11 cellular contexts compared by ENCODE assay signal in genomic region chr1:159141584-159142518, GRCh38. TPM values are rescaled to one million over a fixed set of nuclear protein-coding genes. Genes with fewer than 3 reads are reported as not detected.
DNase-seq lines count a peak whose midpoint lies in the region; ATAC-seq and TF ChIP-seq lines count a peak whose summit lies in the region.
"Had no signal": no experiment of that assay in that cellular context is flagged by ENCODE, and none has a peak within 500 bp of the region (broad histone marks: within the 10 kb centered on the region; RNA-seq: fewer than 3 reads in every experiment).

No MANE protein-coding gene starts in this region.

- H3K9me3 Mint-ChIP-seq in activated naive CD8-positive, alpha-beta T cell treated with anti-CD3 and anti-CD28 coated beads, Interleukin-2, amount 50 U/mL, for 24 hours = no peaks in the 10 kb centered on the region
- no peaks in the 10 kb centered on the region for H3K9me3 Mint-ChIP-seq in activated naive CD8-positive, alpha-beta T cell treated with anti-CD3 and anti-CD28 coated beads for 36 hours

- no peaks in the 10 kb centered on the region for H3F3A ChIP-seq in PC-3 (ENCODE audit: low read length, unreplicated experiment)

- H3K9ac ChIP-seq in PC-3 (ENCODE audit: low read length) = no peak overlapping the region

- H3K4me3 ChIP-seq in PC-3 (ENCODE audit: low read length) = peak overlapping the region; percentile 20
- H3K4me3 ChIP-seq: heart right ventricle had no signal

- no peaks in the 10 kb centered on the region for H3K36me3 Mint-ChIP-seq in activated naive CD8-positive, alpha-beta T cell treated with anti-CD3 and anti-CD28 coated beads, Interleukin-2, amount 50 U/mL, for 24 hours (ENCODE audit: low read depth)
- H3K36me3 Mint-ChIP-seq in activated naive CD8-positive, alpha-beta T cell treated with anti-CD3 and anti-CD28 coated beads for 36 hours = no peaks in the 10 kb centered on the region

- POLR2A ChIA-PET in PC-3 (lab: Charles Lee; ENCODE audit: unreplicated experiment) = no interaction called here

- H3K27ac ChIP-seq in PC-3 (ENCODE audit: low read length) (no peak overlapping the region), substantia nigra (ENCODE audit: low read depth, low read length, poor library complexity, severe bottlenecking) (no peak overlapping the region)
- H3K27ac ChIP-seq: heart right ventricle had no signal

- CTCF ChIA-PET in PC-3 (lab: Charles Lee) = no interaction called here

- intact Hi-C loops in PC-3 (cut with micrococcal nuclease) = no loop called here
- intact Hi-C loops in cardiac septum (cut with DNase I) = no loop called here

- no peaks in the 10 kb centered on the region for H3K36me3 ChIP-seq in PC-3 (ENCODE audit: low read depth, low read length)
- H3K36me3 ChIP-seq: heart right ventricle had no signal

- H3K27me3 ChIP-seq in PC-3 (ENCODE audit: low read length) = peaks cover 80% of the 10 kb centered on the region

- H3K4me1 ChIP-seq in PC-3 (ENCODE audit: insufficient read depth, low read length) = no peaks in the 10 kb centered on the region
- H3K4me1 ChIP-seq: Caco-2 had no signal

- DNase-seq in activated naive CD8-positive, alpha-beta T cell treated with anti-CD3 and anti-CD28 coated beads, Interleukin-2, amount 50 U/mL, for 24 hours = peak; percentile 2
- no peak for DNase-seq in activated naive CD8-positive, alpha-beta T cell treated with anti-CD3 and anti-CD28 coated beads for 36 hours
- DNase-seq in PC-3 (peak; percentile 52), fibroblast of the conjunctiva (ENCODE audit: low read depth) (peak; percentile 20), substantia nigra (lab: John Stamatoyannopoulos, UW) (peak in 31 of 49 donors; percentile 1 to 89 (median 22)), cardiac septum (ENCODE audit: low spot score) (no peak)
- DNase-seq: activated CD8-positive, alpha-beta memory T cell treated with anti-CD3 and anti-CD28 coated beads, Interleukin-2, amount 50 U/mL, for 4 hours; Caco-2; heart right ventricle had no signal

- H3K4me3 Mint-ChIP-seq in activated naive CD8-positive, alpha-beta T cell treated with anti-CD3 and anti-CD28 coated beads, Interleukin-2, amount 50 U/mL, for 24 hours = no peak overlapping the region
- no peak overlapping the region for H3K4me3 Mint-ChIP-seq in activated naive CD8-positive, alpha-beta T cell treated with anti-CD3 and anti-CD28 coated beads for 36 hours

- peaks cover 19% of the 10 kb centered on the region for H3K27me3 Mint-ChIP-seq in activated naive CD8-positive, alpha-beta T cell treated with anti-CD3 and anti-CD28 coated beads, Interleukin-2, amount 50 U/mL, for 24 hours
- H3K27me3 Mint-ChIP-seq in activated naive CD8-positive, alpha-beta T cell treated with anti-CD3 and anti-CD28 coated beads for 36 hours = peaks cover 13% of the 10 kb centered on the region

- TF ChIP-seq CTCF in PC-3 (conservative IDR thresholded peaks at IDR 0.05; ENCODE audit: low read depth, low read length) = no peak

- no peaks in the 10 kb centered on the region for H4K20me1 ChIP-seq in PC-3 (ENCODE audit: low read length)

- no peak for ATAC-seq in activated naive CD8-positive, alpha-beta T cell treated with anti-CD3 and anti-CD28 coated beads, Interleukin-2, amount 50 U/mL, for 24 hours
- ATAC-seq in PC-3 (no peak), GM18867 (IDR thresholded peaks at IDR 0.05; ENCODE audit: unreplicated experiment) (no peak), HG03097 (IDR thresholded peaks at IDR 0.05; ENCODE audit: low FRiP score, unreplicated experiment) (no peak)
- ATAC-seq: heart right ventricle had no signal

- peak overlapping the region; percentile 41 for H3K4me2 ChIP-seq in PC-3 (ENCODE audit: low read length)

- no peaks in the 10 kb centered on the region for H3K4me1 Mint-ChIP-seq in activated naive CD8-positive, alpha-beta T cell treated with anti-CD3 and anti-CD28 coated beads, Interleukin-2, amount 50 U/mL, for 24 hours
- H3K4me1 Mint-ChIP-seq in activated naive CD8-positive, alpha-beta T cell treated with anti-CD3 and anti-CD28 coated beads for 36 hours = no peaks in the 10 kb centered on the region

- H3K9me2 ChIP-seq in PC-3 (replicated peaks; ENCODE audit: low read length) = peaks cover 3% of the 10 kb centered on the region; the same call in 1 of the 2 replicates

- H3K9me3 ChIP-seq in PC-3 (ENCODE audit: low read length) = no peaks in the 10 kb centered on the region
- H3K9me3 ChIP-seq: Caco-2, heart right ventricle had no signal

- H3K79me2 ChIP-seq in PC-3 (ENCODE audit: low read length) = no peaks in the 10 kb centered on the region

- BruUV-seq in PC-3 (replicated peaks; lab: Mats Ljungman, UMichigan) = no TSS peak

- no peak overlapping the region for H2AFZ ChIP-seq in PC-3 (ENCODE audit: low read length)

- no peak overlapping the region for H3K27ac Mint-ChIP-seq in activated naive CD8-positive, alpha-beta T cell treated with anti-CD3 and anti-CD28 coated beads, Interleukin-2, amount 50 U/mL, for 24 hours
- H3K27ac Mint-ChIP-seq in activated naive CD8-positive, alpha-beta T cell treated with anti-CD3 and anti-CD28 coated beads for 36 hours = no peak overlapping the region

RNA-seq across cellular contexts. Expression of gene CADM3, which starts 29.6 kb away (rescaled TPM):
- not detected for total RNA-seq in activated naive CD8-positive, alpha-beta T cell treated with anti-CD3 and anti-CD28 coated beads for 36 hours
- total RNA-seq in PC-3 (2014; rRNA removed) = not detected in 2 replicates
- total RNA-seq in cardiac septum = 1.0 TPM
- total RNA-seq: Caco-2 had no signal

Comparison
In these comparisons a context has a peak if more than half of its experiments do, and no peak if none do; other contexts are left out.
1. DNase-seq: peak in activated naive CD8-positive, alpha-beta T cell treated with anti-CD3 and anti-CD28 coated beads, Interleukin-2, amount 50 U/mL, for 24 hours (single experiment), PC-3 (single experiment), fibroblast of the conjunctiva (single experiment) and substantia nigra (31 of 49); none in activated naive CD8-positive, alpha-beta T cell treated with anti-CD3 and anti-CD28 coated beads for 36 hours (single experiment) and cardiac septum (single experiment).